In the genomic region with DNA sequence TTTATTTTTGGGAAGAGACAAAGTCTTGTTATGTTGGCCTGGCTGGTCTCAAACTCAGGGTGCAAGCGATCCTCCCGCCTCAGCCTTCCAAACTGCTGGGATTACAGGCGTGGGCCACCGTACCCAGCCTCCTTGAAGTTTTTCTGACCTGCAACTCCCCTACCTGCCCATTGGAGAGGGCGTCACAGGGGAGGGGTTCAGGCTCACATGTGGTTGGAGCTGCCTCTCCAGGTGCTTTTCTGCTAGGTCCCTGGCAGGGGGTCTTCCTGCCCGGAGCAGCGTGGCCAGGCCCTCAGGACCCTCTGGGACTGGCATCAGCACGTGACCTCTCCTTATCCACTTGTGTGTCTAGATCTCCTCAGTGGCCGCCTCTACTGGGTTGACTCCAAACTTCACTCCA, we compare ENCODE assay signal across 19 cellular contexts. TPM values are rescaled to one million over a fixed set of nuclear protein-coding genes. Genes with fewer than 3 reads are reported as not detected.
DNase-seq lines count a peak whose midpoint lies in the region; ATAC-seq and TF ChIP-seq lines count a peak whose summit lies in the region.
"Had no signal": no experiment of that assay in that cellular context is flagged by ENCODE, and none has a peak within 500 bp of the region (broad histone marks: within the 10 kb centered on the region; RNA-seq: fewer than 3 reads in every experiment).

No MANE protein-coding gene starts in this region.

- H3K9me3 Mint-ChIP-seq in activated CD4-positive, alpha-beta T cell treated with anti-CD3 and anti-CD28 coated beads, Interleukin-2, amount 10 ng/mL, durations not matched to agents 7 days and 5 days, result no peaks in the 10 kb centered on the region
- H3K9me3 Mint-ChIP-seq in activated T-helper 17 cell treated with anti-CD3 and anti-CD28 coated beads, Interleukin-2, amount 50 U/mL, for 72 hours, result no peaks in the 10 kb centered on the region
- peaks cover 7% of the 10 kb centered on the region for H3K9me3 Mint-ChIP-seq in glutamatergic neuron (ENCODE audit: unreplicated experiment)
- no peaks in the 10 kb centered on the region for H3K9me3 Mint-ChIP-seq in stimulated activated effector memory CD8-positive, alpha-beta T cell treated with anti-CD3 and anti-CD28 coated beads, Interleukin-12 subunit alpha, Interleukin-12 subunit beta, amount 100 ng/mL, for 72 hours
- H3K9me3 Mint-ChIP-seq: CD8-positive, alpha-beta T cell had no signal

- no peak for ATAC-seq in activated T-helper 17 cell treated with anti-CD3 and anti-CD28 coated beads, Interleukin-2, amount 50 U/mL, for 72 hours (replicated peaks)
- no peak for ATAC-seq in stimulated activated effector memory CD8-positive, alpha-beta T cell treated with anti-CD3 and anti-CD28 coated beads, Interleukin-12 subunit alpha, Interleukin-12 subunit beta, amount 100 ng/mL, for 72 hours
- ATAC-seq in GM18907 (IDR thresholded peaks at IDR 0.05; ENCODE audit: unreplicated experiment), result no peak
- ATAC-seq: CD8-positive, alpha-beta T cell; Panc1 had no signal

- no peak for TF ChIP-seq CTCF in glutamatergic neuron (IDR thresholded peaks at IDR 0.05; ENCODE audit: partially characterized antibody, unreplicated experiment)

- H3K27me3 Mint-ChIP-seq in activated CD4-positive, alpha-beta T cell treated with anti-CD3 and anti-CD28 coated beads, Interleukin-2, amount 10 ng/mL, durations not matched to agents 7 days and 5 days, result no peaks in the 10 kb centered on the region
- no peaks in the 10 kb centered on the region for H3K27me3 Mint-ChIP-seq in activated T-helper 17 cell treated with anti-CD3 and anti-CD28 coated beads, Interleukin-2, amount 50 U/mL, for 72 hours
- H3K27me3 Mint-ChIP-seq in glutamatergic neuron (ENCODE audit: unreplicated experiment), result peaks cover 12% of the 10 kb centered on the region

- CTCF ChIA-PET in activated CD4-positive, alpha-beta T cell treated with anti-CD3 and anti-CD28 coated beads, Interleukin-2, amount 10 ng/mL, durations not matched to agents 7 days and 5 days (lab: Charles Lee), result interaction anchor here (0.9 kb wide), 1 partner anchor 67 kb away, joined by 3 read pairs; no protein-coding TSS in a partner anchor

- peak overlapping the region; percentile 10 for H3K27ac Mint-ChIP-seq in activated CD4-positive, alpha-beta T cell treated with anti-CD3 and anti-CD28 coated beads, Interleukin-2, amount 10 ng/mL, durations not matched to agents 7 days and 5 days
- peak overlapping the region; percentile 33 for H3K27ac Mint-ChIP-seq in activated T-helper 17 cell treated with anti-CD3 and anti-CD28 coated beads, Interleukin-2, amount 50 U/mL, for 72 hours
- H3K27ac Mint-ChIP-seq in glutamatergic neuron (ENCODE audit: unreplicated experiment), result peak overlapping the region; percentile 39
- H3K27ac Mint-ChIP-seq in stimulated activated effector memory CD8-positive, alpha-beta T cell treated with anti-CD3 and anti-CD28 coated beads, Interleukin-12 subunit alpha, Interleukin-12 subunit beta, amount 100 ng/mL, for 72 hours, result peak overlapping the region; percentile 77
- H3K27ac Mint-ChIP-seq: CD8-positive, alpha-beta T cell had no signal

- H3K36me3 Mint-ChIP-seq in activated CD4-positive, alpha-beta T cell treated with anti-CD3 and anti-CD28 coated beads, Interleukin-2, amount 10 ng/mL, durations not matched to agents 7 days and 5 days (ENCODE audit: low read depth), result peaks cover 61% of the 10 kb centered on the region
- peaks cover 100% of the 10 kb centered on the region for H3K36me3 Mint-ChIP-seq in activated T-helper 17 cell treated with anti-CD3 and anti-CD28 coated beads, Interleukin-2, amount 50 U/mL, for 72 hours (ENCODE audit: low read depth)
- H3K36me3 Mint-ChIP-seq in glutamatergic neuron (ENCODE audit: unreplicated experiment), result peaks cover 4% of the 10 kb centered on the region
- H3K36me3 Mint-ChIP-seq in stimulated activated effector memory CD8-positive, alpha-beta T cell treated with anti-CD3 and anti-CD28 coated beads, Interleukin-12 subunit alpha, Interleukin-12 subunit beta, amount 100 ng/mL, for 72 hours, result peaks cover 100% of the 10 kb centered on the region

- POLR2A ChIA-PET in activated CD4-positive, alpha-beta T cell treated with anti-CD3 and anti-CD28 coated beads, Interleukin-2, amount 10 ng/mL, durations not matched to agents 7 days and 5 days (lab: Charles Lee), result no interaction called here

- H3K4me3 Mint-ChIP-seq in activated CD4-positive, alpha-beta T cell treated with anti-CD3 and anti-CD28 coated beads, Interleukin-2, amount 10 ng/mL, durations not matched to agents 7 days and 5 days, result no peak overlapping the region
- H3K4me3 Mint-ChIP-seq in activated T-helper 17 cell treated with anti-CD3 and anti-CD28 coated beads, Interleukin-2, amount 50 U/mL, for 72 hours, result no peak overlapping the region
- H3K4me3 Mint-ChIP-seq in glutamatergic neuron (ENCODE audit: unreplicated experiment), result no peak overlapping the region
- H3K4me3 Mint-ChIP-seq in stimulated activated effector memory CD8-positive, alpha-beta T cell treated with anti-CD3 and anti-CD28 coated beads, Interleukin-12 subunit alpha, Interleukin-12 subunit beta, amount 100 ng/mL, for 72 hours, result no peak overlapping the region
- H3K4me3 Mint-ChIP-seq: CD8-positive, alpha-beta T cell had no signal

- peaks cover 2% of the 10 kb centered on the region for H3K4me1 Mint-ChIP-seq in activated CD4-positive, alpha-beta T cell treated with anti-CD3 and anti-CD28 coated beads, Interleukin-2, amount 10 ng/mL, durations not matched to agents 7 days and 5 days
- H3K4me1 Mint-ChIP-seq in activated T-helper 17 cell treated with anti-CD3 and anti-CD28 coated beads, Interleukin-2, amount 50 U/mL, for 72 hours, result no peaks in the 10 kb centered on the region
- no peaks in the 10 kb centered on the region for H3K4me1 Mint-ChIP-seq in glutamatergic neuron (ENCODE audit: low read depth, unreplicated experiment)
- H3K4me1 Mint-ChIP-seq in stimulated activated effector memory CD8-positive, alpha-beta T cell treated with anti-CD3 and anti-CD28 coated beads, Interleukin-12 subunit alpha, Interleukin-12 subunit beta, amount 100 ng/mL, for 72 hours, result peaks cover 7% of the 10 kb centered on the region

- no peak for DNase-seq in activated CD4-positive, alpha-beta T cell treated with anti-CD3 and anti-CD28 coated beads, Interleukin-2, amount 10 ng/mL, durations not matched to agents 7 days and 5 days
- DNase-seq in activated CD4-positive, alpha-beta T cell treated with anti-CD3 and anti-CD28 coated beads for 48 hours, result no peak
- DNase-seq in glutamatergic neuron, result no peak
- DNase-seq in stimulated activated effector memory CD8-positive, alpha-beta T cell treated with anti-CD3 and anti-CD28 coated beads, Interleukin-12 subunit alpha, Interleukin-12 subunit beta, amount 100 ng/mL, for 72 hours (ENCODE audit: low spot score in 2 of 2), result no peak
- no peak for DNase-seq in DMS 273 treated with DMSO at 0.1 percent for 48 hours (lab: John Stamatoyannopoulos, UW)
- no peak for DNase-seq in HuH-7.5 (ENCODE audit: low spot score)
- DNase-seq: AML-193; C1 segment of cervical spinal cord; CD8-positive, alpha-beta T cell; DMS153; NCI-H1105 treated with DMSO at 0.1 percent for 48 hours; NCI-H2029 treated with DMSO at 0.1 percent for 48 hours; NCI-H226; NCI-H510A treated with DMSO at 0.1 percent for 48 hours; NCI-H82; SJCRH30 had no signal

RNA-seq across cellular contexts. Expression of a gene that starts 27.2 kb away (rescaled TPM):
- total RNA-seq in activated CD4-positive, alpha-beta T cell treated with anti-CD3 and anti-CD28 coated beads, Interleukin-2, amount 10 ng/mL, durations not matched to agents 7 days and 5 days, result 10 to 100 TPM; 93.0 to 97.1 TPM
- 10 to 100 TPM; 63.8 to 83.5 TPM for total RNA-seq in activated T-helper 17 cell treated with anti-CD3 and anti-CD28 coated beads, Interleukin-2, amount 50 U/mL, for 72 hours
- total RNA-seq in glutamatergic neuron (ENCODE audit: unreplicated experiment), result 147 TPM

RNA-seq across cellular contexts. Expression of a gene that starts 39.1 kb away (rescaled TPM):
- total RNA-seq in activated CD4-positive, alpha-beta T cell treated with anti-CD3 and anti-CD28 coated beads, Interleukin-2, amount 10 ng/mL, durations not matched to agents 7 days and 5 days, result 10 to 100 TPM; 80.4 to 97.3 TPM
- 10 to 100 TPM; 44.3 to 53.9 TPM for total RNA-seq in activated T-helper 17 cell treated with anti-CD3 and anti-CD28 coated beads, Interleukin-2, amount 50 U/mL, for 72 hours
- total RNA-seq in glutamatergic neuron (ENCODE audit: unreplicated experiment), result 3.8 TPM

Comparison
In these comparisons a context has a peak if more than half of its experiments do, and no peak if none do; other contexts are left out.
1. H3K27ac Mint-ChIP-seq: peak in every context shown above with its lines; median percentile 77 in stimulated activated effector memory CD8-positive, alpha-beta T cell treated with anti-CD3 and anti-CD28 coated beads, Interleukin-12 subunit alpha, Interleukin-12 subunit beta, amount 100 ng/mL, for 72 hours; 39 in glutamatergic neuron; 33 in activated T-helper 17 cell treated with anti-CD3 and anti-CD28 coated beads, Interleukin-2, amount 50 U/mL, for 72 hours; 10 in activated CD4-positive, alpha-beta T cell treated with anti-CD3 and anti-CD28 coated beads, Interleukin-2, amount 10 ng/mL, durations not matched to agents 7 days and 5 days.